Comparison of ENCODE assay signal across 8 cellular contexts in the genomic region with DNA sequence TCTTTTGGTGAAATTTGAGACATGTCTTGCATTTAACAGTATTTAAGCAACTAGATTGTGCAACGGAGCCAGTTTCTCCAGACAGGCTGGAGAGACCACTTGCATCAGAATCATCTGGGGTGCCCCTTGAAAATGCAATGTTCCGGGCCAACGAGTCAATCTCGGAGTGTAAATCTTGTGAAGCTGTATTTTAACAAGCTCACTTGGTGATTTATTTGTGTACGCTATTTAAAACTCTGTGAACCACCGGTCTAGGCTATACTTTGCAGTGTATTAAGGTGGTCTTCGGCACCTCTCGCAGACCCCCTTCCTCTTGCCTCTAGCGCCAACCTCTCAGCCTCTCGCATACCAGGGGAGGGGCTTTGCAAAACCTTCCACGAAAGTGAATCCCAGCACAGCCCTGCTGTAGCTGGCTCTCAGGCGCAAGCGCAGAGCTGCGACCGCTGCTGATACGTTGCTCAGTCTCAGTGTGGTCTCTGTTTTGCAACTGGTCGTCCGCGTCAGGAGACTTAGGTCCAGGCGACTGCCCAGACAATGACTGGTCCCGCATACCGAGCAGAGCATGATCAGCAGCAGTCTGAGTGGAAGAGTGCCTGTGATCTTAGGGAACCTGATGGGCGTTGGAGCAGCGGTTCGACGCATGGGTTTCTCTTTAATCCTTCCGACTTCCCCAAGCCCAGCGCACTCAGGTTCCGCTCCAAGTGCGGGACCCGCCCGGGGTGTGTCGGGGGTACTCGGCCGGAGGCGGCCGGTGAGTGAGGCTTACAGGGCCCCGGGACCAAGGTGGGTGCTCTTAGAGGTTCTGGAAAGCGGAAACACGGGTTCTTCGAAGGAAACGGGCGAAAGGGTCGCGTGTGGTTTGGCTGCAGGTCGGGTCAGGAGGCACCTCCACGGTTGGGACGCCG. TPM values are rescaled to one million over a fixed set of nuclear protein-coding genes. Genes with fewer than 3 reads are reported as not detected.
DNase-seq lines count a peak whose midpoint lies in the region; ATAC-seq and TF ChIP-seq lines count a peak whose summit lies in the region.

A gene (plus strand): TSS at position 467 of the 905 bp plus-strand sequence. CDS start 11,612 bp downstream, outside the sequence.

- in situ Hi-C loops in astrocyte of the cerebellum (cut with HindIII; ENCODE audit: low sequenced_read_pairs) = no loop called here

- H3K36me3 ChIP-seq in hepatocyte (replicated peaks; ENCODE audit: insufficient read depth, low read depth) = no peaks in the 10 kb centered on the region

- H3K27ac ChIP-seq in hepatocyte = peak within 1 kb of the TSS; percentile 73

- peak; percentile 82 for ATAC-seq in HG02588 (IDR thresholded peaks at IDR 0.05; ENCODE audit: unreplicated experiment)
- ATAC-seq in HG02840 (IDR thresholded peaks at IDR 0.05; ENCODE audit: low FRiP score, unreplicated experiment) = no peak

- H3K4me3 ChIP-seq in GM12875 (ENCODE audit: low read depth, low read length) (peak within 1 kb of the TSS; percentile 55), astrocyte of the cerebellum (ENCODE audit: low read depth, low read length) (peak within 1 kb of the TSS; percentile 84), hepatocyte (peak within 1 kb of the TSS; percentile 41)

- peak within 1 kb of the TSS; percentile 74 for H3K4me2 ChIP-seq in hepatocyte

- H3K4me1 ChIP-seq in hepatocyte (ENCODE audit: insufficient read depth) = peaks cover 7% of the 10 kb centered on the region

- peak within 1 kb of the TSS; percentile 82 for H2AFZ ChIP-seq in hepatocyte

- no peaks in the 10 kb centered on the region for H3K9me2 ChIP-seq in hepatocyte (replicated peaks; ENCODE audit: insufficient read depth)

- WGBS in hepatocyte (ENCODE audit: low lambda C conversion rate, missing lambda C conversion rate) = 1% methylated on average over 48 of the region's 49 CpGs

- no peaks in the 10 kb centered on the region for H3K79me2 ChIP-seq in hepatocyte

- peaks cover 8% of the 10 kb centered on the region for H3K27me3 ChIP-seq in hepatocyte

- H3K9me3 ChIP-seq in hepatocyte (ENCODE audit: low read depth) = no peaks in the 10 kb centered on the region

- H4K20me1 ChIP-seq in hepatocyte (ENCODE audit: insufficient read depth, poor library complexity, severe bottlenecking) = no peaks in the 10 kb centered on the region

- TF ChIP-seq CTCF in GM12875 (IDR thresholded peaks at IDR 0.05; ENCODE audit: borderline replicate concordance, insufficient read depth, low read depth, low read length) = no peak
- TF ChIP-seq CTCF in astrocyte of the cerebellum (IDR thresholded peaks at IDR 0.05; ENCODE audit: low read depth, low read length, missing control alignments) = no peak
- TF ChIP-seq CTCF in hepatocyte (IDR thresholded peaks at IDR 0.05; ENCODE audit: poor library complexity) = no peak

- DNase-seq in NCI-H1092 (lab: John Stamatoyannopoulos, UW) = peak; percentile 67
- peak in 4 of 5 experiments; percentile 25 to 81 (median 55) for DNase-seq in T-helper 2 cell
- DNase-seq in astrocyte of the cerebellum (ENCODE audit: low read depth) = peak; percentile 58
- peak; percentile 92 for DNase-seq in hepatocyte (ENCODE audit: low spot score)
- peak; percentile 92 for DNase-seq in retina

RNA-seq across cellular contexts. Expression of the gene that starts here (rescaled TPM):
- total RNA-seq in hepatocyte = 4.1 and 4.3 TPM in 2 replicates
- polyA plus RNA-seq in hepatocyte = 5.4 and 6.9 TPM in 2 replicates
